ENCODE assay signal across 35 cellular contexts in the genomic region with DNA sequence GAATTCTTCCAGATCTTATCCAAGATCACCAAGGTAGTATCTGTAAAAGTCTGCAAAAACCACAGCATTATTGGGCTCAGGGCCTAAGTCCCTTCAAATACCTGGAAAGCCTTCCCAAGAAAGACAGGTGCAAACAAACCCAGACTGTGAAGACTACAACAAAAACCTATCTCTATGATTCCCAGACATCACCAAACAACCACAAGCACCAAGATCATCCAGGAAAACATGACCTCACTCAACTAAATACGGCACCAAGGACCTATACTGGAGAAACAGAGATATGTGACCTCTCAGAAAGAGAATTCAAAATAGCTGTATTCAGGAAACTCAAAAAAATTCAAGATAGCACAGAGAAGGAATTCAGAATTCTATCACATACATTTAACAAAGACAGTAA. TPM values are rescaled to one million over a fixed set of nuclear protein-coding genes. Genes with fewer than 3 reads are reported as not detected.
DNase-seq lines count a peak whose midpoint lies in the region; FAIRE-seq and TF ChIP-seq lines count a peak whose summit lies in the region.
"Had no signal": no experiment of that assay in that cellular context is flagged by ENCODE, and none has a peak within 500 bp of the region (broad histone marks: within the 10 kb centered on the region; RNA-seq: fewer than 3 reads in every experiment).

No MANE protein-coding gene starts in this region.

- H4K91ac ChIP-seq in H9 (ENCODE audit: insufficient read length, low read depth, low read length), result no peak overlapping the region

- no peaks in the 10 kb centered on the region for H3K36me3 ChIP-seq in HEK293 (ENCODE audit: control insufficient read depth in 2 of 2, insufficient read depth in 1 of 2, low read length in 2 of 2)
- H3K36me3 ChIP-seq in astrocyte (ENCODE audit: insufficient read depth, low read length), result no peaks in the 10 kb centered on the region
- H3K36me3 ChIP-seq: BE2C; BLaER1; BLaER1 treated with 17β-estradiol and CSF1 and Interleukin-3, amounts not matched to agents 10 nM and 100 nM had no signal

- no peak overlapping the region for H2AK5ac ChIP-seq in H9 (ENCODE audit: insufficient read length, low read length)

- no peak overlapping the region for H3K23ac ChIP-seq in H9 (ENCODE audit: insufficient read length, low read depth, low read length)

- POLR2A ChIA-PET in HEK293 (lab: Yijun Ruan, JAX), result no interaction called here
- POLR2A ChIA-PET in MCF 10A (lab: Yijun Ruan, JAX), result no interaction called here

- H3K79me2 ChIP-seq in astrocyte (ENCODE audit: insufficient read depth, low read length) (no peaks in the 10 kb centered on the region), H9 (ENCODE audit: insufficient read depth, low read length) (no peaks in the 10 kb centered on the region)

- no peak overlapping the region for H2BK120ac ChIP-seq in H9 (ENCODE audit: low read depth, low read length, poor library complexity, severe bottlenecking)

- H3K4me2 ChIP-seq in astrocyte (ENCODE audit: low read length), result no peak overlapping the region
- no peak overlapping the region for H3K4me2 ChIP-seq in H9 (ENCODE audit: insufficient read depth, insufficient read length, low read length)
- H3K4me2 ChIP-seq: A549; BLaER1; BLaER1 treated with 17β-estradiol and CSF1 and Interleukin-3, amounts not matched to agents 10 nM and 100 nM had no signal

- CTCF ChIA-PET in HEK293 (lab: Yijun Ruan, JAX), result interaction anchor here (0.6 to 1.3 kb wide), 3 partner anchors 14 to 154 kb away, joined by 3 to 5 read pairs (median 3); no protein-coding TSS in a partner anchor
- CTCF ChIA-PET in MCF 10A (lab: Yijun Ruan, JAX), result interaction anchor here (0.6 kb wide), 1 partner anchor 371 kb away, joined by 3 read pairs; no protein-coding TSS in a partner anchor

- H3K27ac Mint-ChIP-seq in astrocyte (ENCODE audit: unreplicated experiment), result no peak overlapping the region
- H3K27ac Mint-ChIP-seq in H9, result no peak overlapping the region
- H3K27ac Mint-ChIP-seq in MCF 10A (ENCODE audit: low read depth, unreplicated experiment), result no peak overlapping the region
- H3K27ac Mint-ChIP-seq: B cell; CD4-positive, alpha-beta memory T cell; CD4-positive, alpha-beta T cell; CD4-positive, CD25-positive, alpha-beta regulatory T cell; CD8-positive, alpha-beta memory T cell; CD8-positive, alpha-beta T cell had no signal

- no peak overlapping the region for H3K14ac ChIP-seq in H9 (ENCODE audit: insufficient read depth, low read length)

- H3K18ac ChIP-seq in H9 (ENCODE audit: insufficient read length, low read depth, low read length), result no peak overlapping the region

- H2BK20ac ChIP-seq in H9 (ENCODE audit: low read depth, low read length, poor library complexity, severe bottlenecking), result no peak overlapping the region

- H3T11ph ChIP-seq in H9 (ENCODE audit: low read length), result no peak overlapping the region

- H3K79me1 ChIP-seq in H9 (ENCODE audit: insufficient read depth, low read depth, low read length, poor library complexity, severe bottlenecking), result no peaks in the 10 kb centered on the region

- peaks cover 6% of the 10 kb centered on the region for H3K4me1 Mint-ChIP-seq in astrocyte (ENCODE audit: low read depth, unreplicated experiment)
- peaks cover 0 to 4% of the 10 kb centered on the region in 2 experiments; a peak in 2 of 4 replicates for H3K4me1 Mint-ChIP-seq in H9
- H3K4me1 Mint-ChIP-seq in MCF 10A (ENCODE audit: insufficient read depth, unreplicated experiment), result no peaks in the 10 kb centered on the region
- H3K4me1 Mint-ChIP-seq: B cell; CD14-positive monocyte; CD4-positive, alpha-beta memory T cell; CD4-positive, CD25-positive, alpha-beta regulatory T cell; CD8-positive, alpha-beta memory T cell had no signal

- H3K4me3 ChIP-seq in HEK293 (ENCODE audit: low read depth, low read length) (no peak overlapping the region), astrocyte (ENCODE audit: insufficient read depth, low read depth, low read length) (no peak overlapping the region)
- H3K4me3 ChIP-seq: A549; BLaER1; BLaER1 treated with 17β-estradiol and CSF1 and Interleukin-3, amounts not matched to agents 10 nM and 100 nM had no signal

- no peak overlapping the region for H2BK12ac ChIP-seq in H9 (ENCODE audit: insufficient read length, low read depth, low read length)

- H3K9me3 Mint-ChIP-seq in astrocyte (ENCODE audit: unreplicated experiment), result no peaks in the 10 kb centered on the region
- peaks cover 6 to 42% of the 10 kb centered on the region in 2 experiments; a peak in 3 of 5 replicates for H3K9me3 Mint-ChIP-seq in H9
- peaks cover 16% of the 10 kb centered on the region for H3K9me3 Mint-ChIP-seq in MCF 10A (ENCODE audit: unreplicated experiment)
- H3K9me3 Mint-ChIP-seq: CD4-positive, alpha-beta memory T cell; CD4-positive, alpha-beta T cell; CD8-positive, alpha-beta T cell had no signal

- no peak for TF ChIP-seq CTCF in HEK293 (tag by site-specific recombination; IDR thresholded peaks at IDR 0.05)
- TF ChIP-seq CTCF in astrocyte (IDR thresholded peaks at IDR 0.05; ENCODE audit: insufficient read depth, low read depth, low read length), result no peak
- TF ChIP-seq CTCF in H9 (conservative IDR thresholded peaks at IDR 0.05), result no peak
- no peak for TF ChIP-seq CTCF in MCF 10A (IDR thresholded peaks at IDR 0.05; ENCODE audit: unreplicated experiment)

- H3K4ac ChIP-seq in H9 (ENCODE audit: low read depth, low read length), result no peak overlapping the region

- H4K20me1 ChIP-seq in astrocyte (ENCODE audit: insufficient read depth, low read length), result no peaks in the 10 kb centered on the region
- no peaks in the 10 kb centered on the region for H4K20me1 ChIP-seq in H9 (ENCODE audit: control insufficient read depth, insufficient read depth, insufficient read length)
- H4K20me1 ChIP-seq: BLaER1; BLaER1 treated with 17β-estradiol and CSF1 and Interleukin-3, amounts not matched to agents 10 nM and 100 nM had no signal

- no peak overlapping the region for H4K5ac ChIP-seq in H9 (ENCODE audit: insufficient read length, low read depth, low read length)

- H4K8ac ChIP-seq in H9 (replicated peaks; ENCODE audit: insufficient read length, low read depth, low read length), result no peak overlapping the region

- no peaks in the 10 kb centered on the region for H3K23me2 ChIP-seq in H9 (ENCODE audit: insufficient read length, low read depth, low read length, poor library complexity, severe bottlenecking)

- no peak overlapping the region for H2BK5ac ChIP-seq in H9 (ENCODE audit: insufficient read length, low read length)

- no peak for DNase-seq in astrocyte (ENCODE audit: low read depth)
- peak; percentile 21 for DNase-seq in myocyte (ENCODE audit: low read depth)
- DNase-seq in amniotic stem cell (lab: John Stamatoyannopoulos, UW), result no peak
- no peak for DNase-seq in H9
- no peak for DNase-seq in MCF 10A (ENCODE audit: unreplicated experiment)
- DNase-seq: 8988T; ACHN; AML-193; BE2C; C1 segment of cervical spinal cord; Caco-2; Calu3; CD4-positive, alpha-beta memory T cell; CD4-positive, alpha-beta T cell; CD4-positive, CD25-positive, alpha-beta regulatory T cell; CD8-positive, alpha-beta memory T cell; CD8-positive, alpha-beta T cell; COR-L47; DMS 273 treated with DMSO at 0.1 percent for 48 hours; DMS153; DMS53; DMS79; DMS79 treated with DMSO at 0.1 percent for 48 hours; DND-41; EL had no signal

- intact Hi-C loops in MCF 10A (cut with micrococcal nuclease), result no loop called here

- no peak overlapping the region for H3K27ac ChIP-seq in HEK293 (ENCODE audit: extremely low read depth, low read depth, low read length)
- H3K27ac ChIP-seq in astrocyte (ENCODE audit: low read depth, low read length), result no peak overlapping the region
- no peak overlapping the region for H3K27ac ChIP-seq in H9 (ENCODE audit: insufficient read length, low read depth, low read length)
- H3K27ac ChIP-seq: 22Rv1; A549; BLaER1; BLaER1 treated with 17β-estradiol and CSF1 and Interleukin-3, amounts not matched to agents 10 nM and 100 nM; C4-2B had no signal

- peak; percentile 80 for FAIRE-seq in astrocyte (lab: Jason Lieb, UNC)
- FAIRE-seq: A204.1, A549, D721Med had no signal

- H3K27me3 ChIP-seq in astrocyte (ENCODE audit: insufficient read depth, low read length), result no peaks in the 10 kb centered on the region
- no peaks in the 10 kb centered on the region for H3K27me3 ChIP-seq in H9 (ENCODE audit: insufficient read depth, low read length)
- H3K27me3 ChIP-seq: BE2C; BLaER1; BLaER1 treated with 17β-estradiol and CSF1 and Interleukin-3, amounts not matched to agents 10 nM and 100 nM had no signal

- no peak overlapping the region for H3K56ac ChIP-seq in H9 (ENCODE audit: insufficient read length, low read depth, low read length)

- no TSS peak for BruUV-seq in MCF 10A (replicated peaks; lab: Mats Ljungman, UMichigan)

- H3K4me1 ChIP-seq in HEK293 (ENCODE audit: control insufficient read depth, insufficient read depth, low read length) (no peaks in the 10 kb centered on the region), astrocyte (ENCODE audit: insufficient read depth, low read length) (peaks cover 7% of the 10 kb centered on the region), H9 (ENCODE audit: insufficient read depth, low read length) (no peaks in the 10 kb centered on the region)
- H3K4me1 ChIP-seq: BE2C had no signal

- H2AFZ ChIP-seq in astrocyte (ENCODE audit: low read depth, low read length) (no peak overlapping the region), H9 (ENCODE audit: low read length) (no peak overlapping the region)

- H3K36me3 Mint-ChIP-seq in astrocyte (ENCODE audit: low read depth, unreplicated experiment), result no peaks in the 10 kb centered on the region
- no peaks in the 10 kb centered on the region for H3K36me3 Mint-ChIP-seq in H9 (ENCODE audit: insufficient read depth in 1 of 3, low read depth in 3 of 3)
- no peaks in the 10 kb centered on the region for H3K36me3 Mint-ChIP-seq in MCF 10A (ENCODE audit: insufficient read depth, unreplicated experiment)
- H3K36me3 Mint-ChIP-seq: CD14-positive monocyte; CD4-positive, alpha-beta memory T cell; CD4-positive, CD25-positive, alpha-beta regulatory T cell; CD8-positive, alpha-beta memory T cell; CD8-positive, alpha-beta T cell had no signal

- H2BK15ac ChIP-seq in H9 (ENCODE audit: low read depth, low read length), result no peak overlapping the region

- H3K9me3 ChIP-seq in HEK293 (ENCODE audit: control insufficient read depth, insufficient read depth, low read depth, low read length), result no peaks in the 10 kb centered on the region
- no peaks in the 10 kb centered on the region for H3K9me3 ChIP-seq in astrocyte (ENCODE audit: insufficient read depth, low read depth, low read length)
- H3K9me3 ChIP-seq in H9 (ENCODE audit: control insufficient read depth, low read depth, low read length), result no peaks in the 10 kb centered on the region
- H3K9me3 ChIP-seq: A549, BE2C, BLaER1, Caco-2 had no signal

- no peaks in the 10 kb centered on the region for H3K27me3 Mint-ChIP-seq in astrocyte (ENCODE audit: low read depth, unreplicated experiment)
- H3K27me3 Mint-ChIP-seq in H9 (ENCODE audit: low read depth), result peaks cover 2% of the 10 kb centered on the region; the same call in 1 of the 2 replicates
- peaks cover 60% of the 10 kb centered on the region for H3K27me3 Mint-ChIP-seq in MCF 10A (ENCODE audit: insufficient read depth, unreplicated experiment)

- H3K4me3 Mint-ChIP-seq in astrocyte (ENCODE audit: unreplicated experiment) (no peak overlapping the region), H9 (no peak overlapping the region), MCF 10A (ENCODE audit: unreplicated experiment) (no peak overlapping the region)
- H3K4me3 Mint-ChIP-seq: B cell; CD14-positive monocyte; CD4-positive, alpha-beta memory T cell; CD4-positive, alpha-beta T cell; CD8-positive, alpha-beta memory T cell; CD8-positive, alpha-beta T cell had no signal

- WGBS in H9 (ENCODE audit: extremely low coverage, insufficient read length, low lambda C conversion rate), result no CpG with 5 or more reads among the region's 1 CpG

- H3K9ac ChIP-seq in astrocyte (ENCODE audit: low read length), result no peak overlapping the region
- no peak overlapping the region for H3K9ac ChIP-seq in H9 (ENCODE audit: extremely low read depth, insufficient read length, low read length)
- H3K9ac ChIP-seq: BLaER1; BLaER1 treated with 17β-estradiol and CSF1 and Interleukin-3, amounts not matched to agents 10 nM and 100 nM had no signal

RNA-seq across cellular contexts. Expression of gene TCEAL1, which starts 15.3 kb away (rescaled TPM):
- 9.6 and 12.3 TPM in 2 replicates for total RNA-seq in astrocyte
- total RNA-seq in myocyte, result 149 and 162 TPM in 2 replicates
- 27.3 TPM for polyA plus RNA-seq in myocyte (2012)
- 3.0 and 4.1 TPM in 2 replicates for total RNA-seq in H9 (2021)
- 5.7 and 8.1 TPM in 2 replicates for total RNA-seq in MCF 10A (2022)

RNA-seq across cellular contexts. Expression of gene TCEAL3, which starts 36.4 kb away (rescaled TPM):
- total RNA-seq in astrocyte, result 13.5 and 15.2 TPM in 2 replicates
- 34.0 and 36.5 TPM in 2 replicates for total RNA-seq in myocyte
- polyA plus RNA-seq in myocyte (2012), result 60.7 TPM
- 10.3 and 11.1 TPM in 2 replicates for total RNA-seq in H9 (2021)
- total RNA-seq in MCF 10A (2022), result 15.1 and 18.9 TPM in 2 replicates

RNA-seq across cellular contexts. Expression of gene MORF4L2, which starts 42.4 kb away (rescaled TPM):
- total RNA-seq in astrocyte (514 and 533 TPM in 2 replicates), myocyte (769 and 841 TPM in 2 replicates), H9 (2021) (367 and 378 TPM in 2 replicates), MCF 10A (2022) (463 and 496 TPM in 2 replicates)
- 424 TPM for polyA plus RNA-seq in myocyte (2012)

RNA-seq across cellular contexts. Expression of gene TCEAL4, which starts 58.8 kb away (rescaled TPM):
- total RNA-seq in astrocyte, result 49.9 and 51.3 TPM in 2 replicates
- total RNA-seq in myocyte, result 153 and 202 TPM in 2 replicates
- 141 TPM for polyA plus RNA-seq in myocyte (2012)
- 49.9 and 53.0 TPM in 2 replicates for total RNA-seq in H9 (2021)
- 63.7 and 64.4 TPM in 2 replicates for total RNA-seq in MCF 10A (2022)

Comparison
In these comparisons a context has a peak if more than half of its experiments do, and no peak if none do; other contexts are left out.
1. RNA of gene TCEAL1, which starts 15.3 kb away (total RNA-seq): 149 to 162 TPM in myocyte; 9.6 to 12.3 TPM in astrocyte, 5.7 to 8.1 TPM in MCF 10A and 3.0 to 4.1 TPM in H9; every median in the first group is over 10 times any median in the second.